In the genomic region with DNA sequence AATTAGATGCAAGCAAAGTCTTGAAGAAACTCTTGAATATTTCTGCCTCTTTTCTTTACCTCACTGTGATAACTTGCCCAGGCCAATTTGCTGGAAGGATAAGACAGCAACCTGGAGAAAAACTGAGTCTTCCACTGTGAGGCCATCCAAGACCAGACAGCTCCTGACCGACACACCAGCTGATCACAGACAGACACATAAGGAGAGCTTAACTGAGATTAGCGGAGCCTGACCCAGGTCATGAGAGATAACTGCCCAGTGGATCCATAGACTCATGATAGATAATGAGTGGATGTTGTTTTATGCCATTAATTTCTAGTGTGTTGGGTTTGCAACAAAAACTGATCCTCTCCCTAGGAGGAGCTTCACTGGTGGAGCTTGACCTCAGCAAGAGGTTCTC, we compare ENCODE assay signal across 8 cellular contexts.
"Had no signal": no experiment of that assay in that cellular context is flagged by ENCODE, and none has a peak within 500 bp of the region (broad histone marks: within the 10 kb centered on the region; RNA-seq: fewer than 3 reads in every experiment).

No MANE protein-coding gene starts in this region.

- ATAC-seq: GM23338 had no signal

- H3K4me3 ChIP-seq: GM23338 had no signal

- DNase-seq: H9, HCEC 1CT, KBM-7 had no signal

- H3K27ac Mint-ChIP-seq: GM23338, H9, IgD-negative memory B cell had no signal

- H3K27me3 Mint-ChIP-seq: IgD-negative memory B cell had no signal

- H3K4me3 Mint-ChIP-seq: GM23338, H9, IgD-negative memory B cell had no signal

- H2AFZ ChIP-seq: GM23338 had no signal

- H3K9me3 Mint-ChIP-seq: GM23338 had no signal

- H3K4me1 Mint-ChIP-seq: IgD-negative memory B cell had no signal

- H3K4me2 ChIP-seq: GM23338 had no signal

- FAIRE-seq: H1, H54, HTR-8/SVneo had no signal

- H3K36me3 Mint-ChIP-seq: IgD-negative memory B cell had no signal
